Comparison of ENCODE assay signal across 8 cellular contexts in genomic region chr5:37672118-37672588, GRCh38.
DNase-seq lines count a peak whose midpoint lies in the region; ATAC-seq lines count a peak whose summit lies in the region.
"Not testable (repeated sequence)": the region's sequence is repeated elsewhere in the genome, so short reads cannot be mapped to it uniquely, and the experiment has no call there.

No MANE protein-coding gene starts in this region.

- peaks cover 14% of the 10 kb centered on the region for H3K36me3 Mint-ChIP-seq in activated naive CD4-positive, alpha-beta T cell treated with anti-CD3 and anti-CD28 coated beads for 36 hours (ENCODE audit: low read depth)
- H3K36me3 Mint-ChIP-seq in stimulated activated naive B cell treated with anti-CD40 and anti-IgM and Interleukin-4, amounts not matched to agents 10 μg/mL and 1 μg/mL and 100 μg/mL, for 72 hours: peaks cover 18 to 26% of the 10 kb centered on the region in 2 donors

- DNase-seq in GDM1 (lab: John Stamatoyannopoulos, UW): peak; percentile 80
- peak; percentile 94 for DNase-seq in KBM-7
- DNase-seq in SKM-1 (lab: John Stamatoyannopoulos, UW; ENCODE audit: unreplicated experiment): peak; percentile 51
- peak; percentile 18 for DNase-seq in activated naive CD4-positive, alpha-beta T cell treated with anti-CD3 and anti-CD28 coated beads for 36 hours
- DNase-seq in islet precursor cell: peak; percentile 73
- DNase-seq in stimulated activated naive B cell treated with anti-CD40 and anti-IgM and Interleukin-4, amounts not matched to agents 10 μg/mL and 1 μg/mL and 100 μg/mL, for 72 hours: peak; percentile 36

- CTCF ChIA-PET in activated naive CD4-positive, alpha-beta T cell treated with anti-CD3 and anti-CD28 coated beads for 36 hours (lab: Charles Lee): not testable (repeated sequence)

- H3K4me1 Mint-ChIP-seq in activated naive CD4-positive, alpha-beta T cell treated with anti-CD3 and anti-CD28 coated beads for 36 hours (ENCODE audit: low read depth): peaks cover 13% of the 10 kb centered on the region
- peaks cover 17 to 18% of the 10 kb centered on the region in 2 donors for H3K4me1 Mint-ChIP-seq in stimulated activated naive B cell treated with anti-CD40 and anti-IgM and Interleukin-4, amounts not matched to agents 10 μg/mL and 1 μg/mL and 100 μg/mL, for 72 hours

- ATAC-seq in GM19023 (IDR thresholded peaks at IDR 0.05; ENCODE audit: unreplicated experiment): peak; percentile 60
- peak; percentile 88 for ATAC-seq in HG02870 (IDR thresholded peaks at IDR 0.05; ENCODE audit: unreplicated experiment)
- ATAC-seq in stimulated activated naive B cell treated with anti-CD40 and anti-IgM and Interleukin-4, amounts not matched to agents 10 μg/mL and 1 μg/mL and 100 μg/mL, for 72 hours (replicated peaks): peak; percentile 70 to 73

- peaks cover 13% of the 10 kb centered on the region for H3K9me3 Mint-ChIP-seq in activated naive CD4-positive, alpha-beta T cell treated with anti-CD3 and anti-CD28 coated beads for 36 hours
- H3K9me3 Mint-ChIP-seq in stimulated activated naive B cell treated with anti-CD40 and anti-IgM and Interleukin-4, amounts not matched to agents 10 μg/mL and 1 μg/mL and 100 μg/mL, for 72 hours: not testable (repeated sequence)

- intact Hi-C loops in activated naive CD4-positive, alpha-beta T cell treated with anti-CD3 and anti-CD28 coated beads for 36 hours (cut with micrococcal nuclease): not testable (repeated sequence)

- H3K4me3 Mint-ChIP-seq in activated naive CD4-positive, alpha-beta T cell treated with anti-CD3 and anti-CD28 coated beads for 36 hours; stimulated activated naive B cell treated with anti-CD40 and anti-IgM and Interleukin-4, amounts not matched to agents 10 μg/mL and 1 μg/mL and 100 μg/mL, for 72 hours: not testable (repeated sequence)

- H3K27ac Mint-ChIP-seq in activated naive CD4-positive, alpha-beta T cell treated with anti-CD3 and anti-CD28 coated beads for 36 hours; stimulated activated naive B cell treated with anti-CD40 and anti-IgM and Interleukin-4, amounts not matched to agents 10 μg/mL and 1 μg/mL and 100 μg/mL, for 72 hours: not testable (repeated sequence)

- in situ Hi-C loops in KBM-7 (cut with MboI; ENCODE audit: low pct_unique_long_range_greater_than_20kb, low sequenced_read_pairs): not testable (repeated sequence)

- H3K27me3 Mint-ChIP-seq in activated naive CD4-positive, alpha-beta T cell treated with anti-CD3 and anti-CD28 coated beads for 36 hours (ENCODE audit: low read depth); stimulated activated naive B cell treated with anti-CD40 and anti-IgM and Interleukin-4, amounts not matched to agents 10 μg/mL and 1 μg/mL and 100 μg/mL, for 72 hours: not testable (repeated sequence)

Comparison
In these comparisons a context has a peak if more than half of its experiments do, and no peak if none do; other contexts are left out.
1. Peak in every context shown above with its lines: DNase-seq and ATAC-seq.
2. DNase-seq: peak in every context shown above with its lines; median percentile 94 in KBM-7; 80 in GDM1; 73 in islet precursor cell; 51 in SKM-1; 36 in stimulated activated naive B cell treated with anti-CD40 and anti-IgM and Interleukin-4, amounts not matched to agents 10 μg/mL and 1 μg/mL and 100 μg/mL, for 72 hours; 18 in activated naive CD4-positive, alpha-beta T cell treated with anti-CD3 and anti-CD28 coated beads for 36 hours.